Comparison of ENCODE assay signal across 17 cellular contexts in the genomic region with DNA sequence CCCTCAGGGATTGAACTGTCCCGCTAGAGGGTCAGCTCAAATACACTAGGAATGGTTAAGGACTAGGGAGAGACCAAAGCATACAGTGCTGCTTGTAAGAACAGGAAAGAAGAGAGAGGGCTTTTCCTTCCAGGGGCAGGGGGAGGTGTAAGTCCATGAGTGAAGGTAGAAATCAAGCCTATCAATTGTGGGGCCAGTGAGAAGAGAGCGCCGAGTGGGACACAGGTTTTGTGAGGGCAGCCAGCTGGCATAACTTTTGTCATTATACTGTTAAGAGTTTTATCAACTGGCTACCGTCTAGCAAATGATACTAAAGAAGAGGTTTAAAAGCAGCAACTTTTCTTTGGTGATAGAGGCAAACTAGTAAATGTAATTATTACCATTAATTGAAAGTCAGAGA. TPM values are rescaled to one million over a fixed set of nuclear protein-coding genes. Genes with fewer than 3 reads are reported as not detected.
"Had no signal": no experiment of that assay in that cellular context is flagged by ENCODE, and none has a peak within 500 bp of the region (broad histone marks: within the 10 kb centered on the region; RNA-seq: fewer than 3 reads in every experiment).

No MANE protein-coding gene starts in this region.

- H3K4me1 ChIP-seq: colonic mucosa, parathyroid adenoma, prostate gland had no signal

- H3K4me3 Mint-ChIP-seq: naive thymus-derived CD4-positive, alpha-beta T cell; type B pancreatic cell had no signal

- DNase-seq: cerebellar nuclear complex; colonic mucosa; dermis blood vessel endothelial cell; foreskin melanocyte; heart left ventricle; hippocampal formation; mammary epithelial cell; naive thymus-derived CD4-positive, alpha-beta T cell; nucleus accumbens; retina; right lobe of liver; stimulated activated CD4-positive, alpha-beta T cell treated with anti-CD3 and anti-CD28 coated beads, Interleukin-12 subunit alpha, Interleukin-12 subunit beta, amount 100 ng/mL, for 4 hours; stimulated activated CD4-positive, alpha-beta T cell treated with anti-CD3 and anti-CD28 coated beads, Interleukin-2, amount 100 ng/mL, for 48 hours; stimulated activated naive CD4-positive, alpha-beta T cell treated with Interleukin-2 at 50 U/mL for 16 hours had no signal

- H3K27ac Mint-ChIP-seq: naive thymus-derived CD4-positive, alpha-beta T cell; type B pancreatic cell had no signal

- H3K36me3 ChIP-seq: colonic mucosa, prostate gland, right lobe of liver had no signal

- H3K27me3 ChIP-seq: colonic mucosa, heart left ventricle, right lobe of liver had no signal

- H3K9me3 Mint-ChIP-seq: type B pancreatic cell had no signal

- H3K9me3 ChIP-seq: colonic mucosa, heart left ventricle, prostate gland, right lobe of liver had no signal

- H2AFZ ChIP-seq: parathyroid adenoma had no signal

- H3K4me3 ChIP-seq: colonic mucosa, heart left ventricle, prostate gland, right lobe of liver had no signal

- H3K4me1 Mint-ChIP-seq: naive thymus-derived CD4-positive, alpha-beta T cell had no signal

- ATAC-seq: naive thymus-derived CD4-positive, alpha-beta T cell; right lobe of liver had no signal

- H3K27ac ChIP-seq: colonic mucosa, heart left ventricle, parathyroid adenoma, prostate gland, right lobe of liver had no signal

- H3K79me2 ChIP-seq: parathyroid adenoma had no signal

- H3K36me3 Mint-ChIP-seq: naive thymus-derived CD4-positive, alpha-beta T cell had no signal

RNA-seq across cellular contexts. Expression of a gene that starts 45.0 kb away (rescaled TPM):
- polyA plus RNA-seq: naive thymus-derived CD4-positive, alpha-beta T cell had no signal
